In the genomic region with DNA sequence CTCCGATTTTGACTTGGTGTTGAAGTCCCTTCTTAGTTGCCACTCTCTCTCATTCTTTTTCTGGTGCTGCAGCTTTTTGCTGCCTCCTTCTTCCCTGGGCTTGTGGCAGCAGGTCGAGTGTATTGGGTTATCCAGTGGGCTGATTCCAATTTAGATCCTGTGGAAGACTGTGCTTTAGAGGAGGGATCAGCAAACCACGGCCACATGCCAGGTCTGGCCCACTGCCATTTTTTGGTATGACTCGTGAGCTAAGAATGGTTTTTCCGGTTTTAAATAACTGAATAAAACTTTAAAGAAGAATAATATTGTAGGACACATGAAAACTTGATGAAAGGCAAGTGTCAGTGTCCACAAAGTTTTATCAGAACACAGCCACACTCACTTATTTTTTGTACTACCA, we compare ENCODE assay signal across 15 cellular contexts.
DNase-seq lines count a peak whose midpoint lies in the region; ATAC-seq and TF ChIP-seq lines count a peak whose summit lies in the region.
"Had no signal": no experiment of that assay in that cellular context is flagged by ENCODE, and none has a peak within 500 bp of the region (broad histone marks: within the 10 kb centered on the region; RNA-seq: fewer than 3 reads in every experiment).

No MANE protein-coding gene starts in this region.

- H3K4me1 ChIP-seq in Karpas-422 (ENCODE audit: low read length) (peaks cover 14% of the 10 kb centered on the region), mesenchymal stem cell (ENCODE audit: control insufficient read depth, insufficient read depth, low read depth, low read length) (no peaks in the 10 kb centered on the region)

- H4K91ac ChIP-seq in mesenchymal stem cell (ENCODE audit: low read length): no peak overlapping the region

- no peaks in the 10 kb centered on the region for H3K27me3 ChIP-seq in Karpas-422 (ENCODE audit: low read length)
- H3K27me3 ChIP-seq in brain microvascular endothelial cell (replicated peaks): no peaks in the 10 kb centered on the region
- no peaks in the 10 kb centered on the region for H3K27me3 ChIP-seq in mesenchymal stem cell (ENCODE audit: control insufficient read depth in 1 of 2, insufficient read depth in 1 of 2, low read length in 2 of 2)

- peak; percentile 17 for DNase-seq in Caki2 (ENCODE audit: low read depth)
- DNase-seq in Karpas-422: no peak
- DNase-seq in brain microvascular endothelial cell: peak; percentile 78
- peak; percentile 37 for DNase-seq in mesenchymal stem cell
- DNase-seq in activated naive CD8-positive, alpha-beta T cell treated with anti-CD3 and anti-CD28 coated beads, Interleukin-2, amount 50 U/mL, for 24 hours: no peak
- DNase-seq in stimulated activated naive CD8-positive, alpha-beta T cell treated with anti-CD3 and anti-CD28 coated beads, Interleukin-15, amount 100 ng/mL, for 72 hours: no peak
- no peak for DNase-seq in nephron progenitor cell
- DNase-seq in T-helper 2 cell treated with Interferon-gamma antibody and Interleukin-4, amounts not matched to agents 5 μg/mL and 100 μg/mL, for 36 hours (ENCODE audit: low spot score): no peak
- DNase-seq: activated CD4-positive, alpha-beta memory T cell treated with anti-CD3 and anti-CD28 coated beads for 36 hours; amniotic stem cell; COR-L47; NCI-H748 treated with DMSO at 0.1 percent for 48 hours had no signal

- no peaks in the 10 kb centered on the region for H3K4me1 Mint-ChIP-seq in activated naive CD8-positive, alpha-beta T cell treated with anti-CD3 and anti-CD28 coated beads, Interleukin-2, amount 50 U/mL, for 24 hours
- H3K4me1 Mint-ChIP-seq in stimulated activated naive CD8-positive, alpha-beta T cell treated with anti-CD3 and anti-CD28 coated beads, Interleukin-15, amount 100 ng/mL, for 72 hours: no peaks in the 10 kb centered on the region
- H3K4me1 Mint-ChIP-seq in nephron progenitor cell: peaks cover 12% of the 10 kb centered on the region
- no peaks in the 10 kb centered on the region for H3K4me1 Mint-ChIP-seq in T-helper 2 cell treated with Interferon-gamma antibody and Interleukin-4, amounts not matched to agents 5 μg/mL and 100 μg/mL, for 36 hours (ENCODE audit: low read depth)
- H3K4me1 Mint-ChIP-seq: stimulated activated memory B cell treated with anti-CD40 and anti-IgM and Interleukin-4, amounts not matched to agents 10 μg/mL and 1 μg/mL and 100 μg/mL, for 72 hours had no signal

- no peak overlapping the region for H4K8ac ChIP-seq in mesenchymal stem cell (ENCODE audit: low read length)

- H3K79me1 ChIP-seq in mesenchymal stem cell (replicated peaks; ENCODE audit: low read length, poor library complexity, severe bottlenecking): no peaks in the 10 kb centered on the region

- no peak for ATAC-seq in activated naive CD8-positive, alpha-beta T cell treated with anti-CD3 and anti-CD28 coated beads, Interleukin-2, amount 50 U/mL, for 24 hours
- no peak for ATAC-seq in stimulated activated naive CD8-positive, alpha-beta T cell treated with anti-CD3 and anti-CD28 coated beads, Interleukin-15, amount 100 ng/mL, for 72 hours
- ATAC-seq: stimulated activated memory B cell treated with anti-CD40 and anti-IgM and Interleukin-4, amounts not matched to agents 10 μg/mL and 1 μg/mL and 100 μg/mL, for 72 hours had no signal

- H3K36me3 ChIP-seq in Karpas-422 (ENCODE audit: insufficient read depth, low read length) (no peaks in the 10 kb centered on the region), brain microvascular endothelial cell (replicated peaks) (no peaks in the 10 kb centered on the region), mesenchymal stem cell (ENCODE audit: control insufficient read depth in 1 of 2, insufficient read depth in 2 of 2, low read depth in 1 of 2, low read length in 2 of 2) (no peaks in the 10 kb centered on the region)

- peaks cover 8% of the 10 kb centered on the region for H3K9me3 Mint-ChIP-seq in activated naive CD8-positive, alpha-beta T cell treated with anti-CD3 and anti-CD28 coated beads, Interleukin-2, amount 50 U/mL, for 24 hours
- peaks cover 0 to 8% of the 10 kb centered on the region in 2 donors for H3K9me3 Mint-ChIP-seq in stimulated activated naive CD8-positive, alpha-beta T cell treated with anti-CD3 and anti-CD28 coated beads, Interleukin-15, amount 100 ng/mL, for 72 hours
- H3K9me3 Mint-ChIP-seq in nephron progenitor cell: no peaks in the 10 kb centered on the region
- H3K9me3 Mint-ChIP-seq in T-helper 2 cell treated with Interferon-gamma antibody and Interleukin-4, amounts not matched to agents 5 μg/mL and 100 μg/mL, for 36 hours: peaks cover 19% of the 10 kb centered on the region

- no peak overlapping the region for H3K14ac ChIP-seq in mesenchymal stem cell (ENCODE audit: low read length in 2 of 2)

- H3K36me3 Mint-ChIP-seq in activated naive CD8-positive, alpha-beta T cell treated with anti-CD3 and anti-CD28 coated beads, Interleukin-2, amount 50 U/mL, for 24 hours (ENCODE audit: low read depth): no peaks in the 10 kb centered on the region
- no peaks in the 10 kb centered on the region for H3K36me3 Mint-ChIP-seq in nephron progenitor cell (ENCODE audit: low read depth)
- no peaks in the 10 kb centered on the region for H3K36me3 Mint-ChIP-seq in T-helper 2 cell treated with Interferon-gamma antibody and Interleukin-4, amounts not matched to agents 5 μg/mL and 100 μg/mL, for 36 hours (ENCODE audit: low read depth)
- H3K36me3 Mint-ChIP-seq: activated CD4-positive, alpha-beta memory T cell treated with anti-CD3 and anti-CD28 coated beads for 36 hours; stimulated activated memory B cell treated with anti-CD40 and anti-IgM and Interleukin-4, amounts not matched to agents 10 μg/mL and 1 μg/mL and 100 μg/mL, for 72 hours had no signal

- TF ChIP-seq CTCF in brain microvascular endothelial cell (IDR thresholded peaks at IDR 0.05; ENCODE audit: low read depth, low read length, missing control alignments) (no peak), nephron progenitor cell (IDR thresholded peaks at IDR 0.05) (no peak)

- 53% methylated on average over 3 of the region's 5 CpGs for WGBS in mesenchymal stem cell

- H2AFZ ChIP-seq in Karpas-422 (ENCODE audit: low read length): 0 out of 2 replicates have a peak overlapping the region, but pooled peaks have one; percentile 42
- H2AFZ ChIP-seq in mesenchymal stem cell (ENCODE audit: low read depth, low read length): no peak overlapping the region

- H2BK5ac ChIP-seq in mesenchymal stem cell (ENCODE audit: low read depth, low read length, poor library complexity, severe bottlenecking): no peak overlapping the region

- H3K27ac ChIP-seq in Karpas-422 (ENCODE audit: low read length): no peak overlapping the region
- H3K27ac ChIP-seq in brain microvascular endothelial cell: no peak overlapping the region
- no peak overlapping the region for H3K27ac ChIP-seq in mesenchymal stem cell (ENCODE audit: low read length, poor library complexity, severe bottlenecking)
- H3K27ac ChIP-seq: KMS-11 had no signal

- no peak overlapping the region for H3K27ac Mint-ChIP-seq in activated naive CD8-positive, alpha-beta T cell treated with anti-CD3 and anti-CD28 coated beads, Interleukin-2, amount 50 U/mL, for 24 hours
- no peak overlapping the region for H3K27ac Mint-ChIP-seq in stimulated activated naive CD8-positive, alpha-beta T cell treated with anti-CD3 and anti-CD28 coated beads, Interleukin-15, amount 100 ng/mL, for 72 hours
- no peak overlapping the region for H3K27ac Mint-ChIP-seq in nephron progenitor cell
- H3K27ac Mint-ChIP-seq in T-helper 2 cell treated with Interferon-gamma antibody and Interleukin-4, amounts not matched to agents 5 μg/mL and 100 μg/mL, for 36 hours: no peak overlapping the region
- H3K27ac Mint-ChIP-seq: activated CD4-positive, alpha-beta memory T cell treated with anti-CD3 and anti-CD28 coated beads for 36 hours; nephron; stimulated activated memory B cell treated with anti-CD40 and anti-IgM and Interleukin-4, amounts not matched to agents 10 μg/mL and 1 μg/mL and 100 μg/mL, for 72 hours had no signal

- no peaks in the 10 kb centered on the region for H4K20me1 ChIP-seq in Karpas-422 (ENCODE audit: insufficient read depth, low read depth, low read length)

- H3K18ac ChIP-seq in mesenchymal stem cell (ENCODE audit: low read depth in 1 of 2, low read length in 2 of 2): no peak overlapping the region

- H2BK120ac ChIP-seq in mesenchymal stem cell (ENCODE audit: low read depth, low read length): no peak overlapping the region

- H3K4ac ChIP-seq in mesenchymal stem cell (ENCODE audit: low read depth in 1 of 2, low read length in 2 of 2): no peak overlapping the region

- H3K9ac ChIP-seq in Karpas-422 (ENCODE audit: low read length) (no peak overlapping the region), mesenchymal stem cell (ENCODE audit: low read length) (no peak overlapping the region)
- H3K9ac ChIP-seq: KMS-11 had no signal

- in situ Hi-C loops in Caki2 (cut with HindIII; ENCODE audit: low pct_unique_long_range_greater_than_20kb, low sequenced_read_pairs) (no loop called here), brain microvascular endothelial cell (cut with HindIII; ENCODE audit: low pct_ligation_motif_present, low sequenced_read_pairs) (no loop called here)

- H2BK15ac ChIP-seq in mesenchymal stem cell (ENCODE audit: low read depth, poor library complexity, severe bottlenecking): no peak overlapping the region

- H3K79me2 ChIP-seq in Karpas-422 (ENCODE audit: low read length): no peaks in the 10 kb centered on the region

- H3K4me2 ChIP-seq in Karpas-422 (ENCODE audit: low read depth, low read length, poor library complexity, severe bottlenecking): no peak overlapping the region
- no peak overlapping the region for H3K4me2 ChIP-seq in mesenchymal stem cell (ENCODE audit: low read length, poor library complexity, severe bottlenecking)
- H3K4me2 ChIP-seq: KMS-11 had no signal

- no peaks in the 10 kb centered on the region for H3K9me2 ChIP-seq in Karpas-422 (replicated peaks; ENCODE audit: insufficient read depth, low read length)

- H3K4me3 ChIP-seq in Karpas-422 (ENCODE audit: low read length) (no peak overlapping the region), brain microvascular endothelial cell (ENCODE audit: low read depth, low read length) (no peak overlapping the region), mesenchymal stem cell (ENCODE audit: insufficient read depth in 1 of 2, low read depth in 1 of 2, low read length in 2 of 2) (no peak overlapping the region)

- no peak overlapping the region for H2BK12ac ChIP-seq in mesenchymal stem cell (ENCODE audit: low read length in 2 of 2)

- H2AK5ac ChIP-seq in mesenchymal stem cell (ENCODE audit: low read length, severe bottlenecking): no peak overlapping the region

- H3K23ac ChIP-seq in mesenchymal stem cell (ENCODE audit: low read length in 2 of 2): no peak overlapping the region

- H3K9me3 ChIP-seq in Karpas-422 (ENCODE audit: low read length) (no peaks in the 10 kb centered on the region), mesenchymal stem cell (ENCODE audit: control insufficient read depth, low read length) (no peaks in the 10 kb centered on the region)

- no peaks in the 10 kb centered on the region for H3K27me3 Mint-ChIP-seq in activated naive CD8-positive, alpha-beta T cell treated with anti-CD3 and anti-CD28 coated beads, Interleukin-2, amount 50 U/mL, for 24 hours
- no peaks in the 10 kb centered on the region for H3K27me3 Mint-ChIP-seq in stimulated activated naive CD8-positive, alpha-beta T cell treated with anti-CD3 and anti-CD28 coated beads, Interleukin-15, amount 100 ng/mL, for 72 hours
- H3K27me3 Mint-ChIP-seq in nephron progenitor cell (ENCODE audit: low read depth, poor library complexity): peaks cover 3% of the 10 kb centered on the region
- no peaks in the 10 kb centered on the region for H3K27me3 Mint-ChIP-seq in T-helper 2 cell treated with Interferon-gamma antibody and Interleukin-4, amounts not matched to agents 5 μg/mL and 100 μg/mL, for 36 hours (ENCODE audit: low read depth)
- H3K27me3 Mint-ChIP-seq: activated CD4-positive, alpha-beta memory T cell treated with anti-CD3 and anti-CD28 coated beads for 36 hours; stimulated activated memory B cell treated with anti-CD40 and anti-IgM and Interleukin-4, amounts not matched to agents 10 μg/mL and 1 μg/mL and 100 μg/mL, for 72 hours had no signal

- H3K4me3 Mint-ChIP-seq in activated naive CD8-positive, alpha-beta T cell treated with anti-CD3 and anti-CD28 coated beads, Interleukin-2, amount 50 U/mL, for 24 hours: no peak overlapping the region
- no peak overlapping the region for H3K4me3 Mint-ChIP-seq in stimulated activated naive CD8-positive, alpha-beta T cell treated with anti-CD3 and anti-CD28 coated beads, Interleukin-15, amount 100 ng/mL, for 72 hours
- H3K4me3 Mint-ChIP-seq in nephron progenitor cell: no peak overlapping the region
- no peak overlapping the region for H3K4me3 Mint-ChIP-seq in T-helper 2 cell treated with Interferon-gamma antibody and Interleukin-4, amounts not matched to agents 5 μg/mL and 100 μg/mL, for 36 hours
- H3K4me3 Mint-ChIP-seq: activated CD4-positive, alpha-beta memory T cell treated with anti-CD3 and anti-CD28 coated beads for 36 hours; nephron; stimulated activated memory B cell treated with anti-CD40 and anti-IgM and Interleukin-4, amounts not matched to agents 10 μg/mL and 1 μg/mL and 100 μg/mL, for 72 hours had no signal

Comparison
In these comparisons a context has a peak if more than half of its experiments do, and no peak if none do; other contexts are left out.
1. DNase-seq: peak in Caki2 (single experiment), brain microvascular endothelial cell (single experiment) and mesenchymal stem cell (single experiment); none in Karpas-422 (single experiment), activated naive CD8-positive, alpha-beta T cell treated with anti-CD3 and anti-CD28 coated beads, Interleukin-2, amount 50 U/mL, for 24 hours (single experiment), stimulated activated naive CD8-positive, alpha-beta T cell treated with anti-CD3 and anti-CD28 coated beads, Interleukin-15, amount 100 ng/mL, for 72 hours (0 of 2), nephron progenitor cell (single experiment) and T-helper 2 cell treated with Interferon-gamma antibody and Interleukin-4, amounts not matched to agents 5 μg/mL and 100 μg/mL, for 36 hours (single experiment).